9 cellular contexts compared by ENCODE assay signal in the genomic region with DNA sequence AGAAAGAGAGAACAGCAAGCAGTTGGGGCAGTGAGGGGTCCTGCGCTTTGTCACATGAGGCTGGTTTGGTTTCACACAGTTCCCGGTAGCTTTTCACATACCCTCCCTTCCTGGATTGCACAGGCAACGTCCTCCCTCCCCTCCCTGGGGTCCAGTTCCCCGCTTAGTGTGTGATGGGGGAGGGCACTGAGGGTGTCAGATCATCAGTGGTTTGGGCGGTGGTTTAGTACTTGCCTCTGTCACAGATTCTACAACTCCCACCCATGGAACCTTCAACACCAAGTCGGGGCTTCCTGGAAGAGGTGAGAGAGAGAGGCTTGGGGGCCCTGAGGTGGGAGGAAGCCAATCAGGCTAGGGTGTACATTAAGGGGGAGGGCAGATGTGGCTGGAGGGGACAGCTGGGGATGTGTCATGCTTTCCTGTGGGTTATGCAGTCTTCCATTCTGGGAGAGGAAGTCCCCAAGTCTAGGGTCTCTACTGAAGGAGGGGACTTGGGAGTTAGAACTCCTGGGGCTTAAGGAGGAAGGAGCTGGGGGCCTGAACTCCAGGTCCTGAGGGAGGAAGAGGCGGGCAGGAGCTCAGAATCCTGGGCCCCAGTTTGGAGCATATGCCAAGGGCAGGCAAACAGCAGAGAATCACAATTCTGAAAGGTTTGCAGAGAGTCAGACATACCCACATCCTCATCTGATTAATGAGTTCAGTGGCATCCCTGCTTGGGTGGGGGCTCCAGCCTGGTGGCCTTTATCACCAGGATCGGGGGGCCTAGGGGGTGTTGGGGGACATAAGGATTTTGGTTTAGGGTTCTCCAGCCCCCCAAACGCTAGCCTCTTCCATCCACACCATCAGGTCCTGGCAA. TPM values are rescaled to one million over a fixed set of nuclear protein-coding genes. Genes with fewer than 3 reads are reported as not detected.
DNase-seq lines count a peak whose midpoint lies in the region; ATAC-seq and TF ChIP-seq lines count a peak whose summit lies in the region.
"Had no signal": no experiment of that assay in that cellular context is flagged by ENCODE, and none has a peak within 500 bp of the region (broad histone marks: within the 10 kb centered on the region; RNA-seq: fewer than 3 reads in every experiment).

A gene with protein sequence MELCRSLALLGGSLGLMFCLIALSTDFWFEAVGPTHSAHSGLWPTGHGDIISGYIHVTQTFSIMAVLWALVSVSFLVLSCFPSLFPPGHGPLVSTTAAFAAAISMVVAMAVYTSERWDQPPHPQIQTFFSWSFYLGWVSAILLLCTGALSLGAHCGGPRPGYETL (minus strand): TSS at position 6 of the 856 bp plus-strand sequence. CDS start 119 bp downstream, outside the sequence.

- no peaks in the 10 kb centered on the region for H3K4me1 ChIP-seq in gastrocnemius medialis

- TF ChIP-seq POLR2A in gastrocnemius medialis (IDR thresholded peaks at IDR 0.05), result no peak

- ATAC-seq in GM18498 (IDR thresholded peaks at IDR 0.05; ENCODE audit: unreplicated experiment), result peak; percentile 35
- no peak for ATAC-seq in HG03469 (IDR thresholded peaks at IDR 0.05; ENCODE audit: unreplicated experiment)
- no peak for ATAC-seq in gastrocnemius medialis
- no peak for ATAC-seq in HG02884 (IDR thresholded peaks at IDR 0.05; ENCODE audit: unreplicated experiment)

- no peaks in the 10 kb centered on the region for H3K27me3 ChIP-seq in gastrocnemius medialis

- intact Hi-C loops in gastrocnemius medialis (cut with DNase I; ENCODE audit: low total_unique reads), result no loop called here

- in situ Hi-C loops in gastrocnemius medialis (cut with MboI; ENCODE audit: low sequenced_read_pairs in 4 of 4), result no loop called here

- no peak within 1 kb of the TSS for H3K4me3 ChIP-seq in foreskin fibroblast (ENCODE audit: low read depth in 1 of 2, low read length in 2 of 2)
- H3K4me3 ChIP-seq in gastrocnemius medialis, result no peak within 1 kb of the TSS

- TF ChIP-seq CTCF in foreskin fibroblast (IDR thresholded peaks at IDR 0.05; ENCODE audit: low read depth, low read length) (no peak), gastrocnemius medialis (IDR thresholded peaks at IDR 0.05 in 4 of 5, conservative IDR thresholded peaks at IDR 0.05 in 1 of 5) (no peak)

- DNase-seq in SKM-1 treated with dmso at 0.1 percent for 144 hours (lab: John Stamatoyannopoulos, UW; ENCODE audit: unreplicated experiment) (peak; percentile 32), foreskin fibroblast (no peak), gastrocnemius medialis (no peak)
- DNase-seq in activated naive CD4-positive, alpha-beta T cell treated with anti-CD3 and anti-CD28 coated beads, Interleukin-2, amount 50 U/mL, for 16 hours, result peak; percentile 62
- DNase-seq in stimulated activated CD4-positive, alpha-beta T cell treated with anti-CD3 and anti-CD28 coated beads, Interleukin-4, amount 100 ng/mL, for 4 hours, result peak; percentile 56 to 85
- DNase-seq: hippocampal formation had no signal

- no peaks in the 10 kb centered on the region for H3K9me3 ChIP-seq in gastrocnemius medialis

- H3K27ac ChIP-seq in gastrocnemius medialis, result no peak within 1 kb of the TSS

- H3K36me3 ChIP-seq in gastrocnemius medialis, result no peaks in the 10 kb centered on the region

RNA-seq across cellular contexts. Expression of the gene that starts here (rescaled TPM):
- 1 to 10 TPM in 1 of 4 donors, under 1 TPM in 1, not detected in 2; 0.73 to 1.2 TPM for total RNA-seq in gastrocnemius medialis

Comparison
In these comparisons a context has a peak if more than half of its experiments do, and no peak if none do; other contexts are left out.
1. DNase-seq: peak in SKM-1 treated with dmso at 0.1 percent for 144 hours (single experiment), activated naive CD4-positive, alpha-beta T cell treated with anti-CD3 and anti-CD28 coated beads, Interleukin-2, amount 50 U/mL, for 16 hours (single experiment) and stimulated activated CD4-positive, alpha-beta T cell treated with anti-CD3 and anti-CD28 coated beads, Interleukin-4, amount 100 ng/mL, for 4 hours (2 of 2); none in foreskin fibroblast (0 of 2) and gastrocnemius medialis (0 of 2).